ENCODE assay signal across 8 cellular contexts in the genomic region with DNA sequence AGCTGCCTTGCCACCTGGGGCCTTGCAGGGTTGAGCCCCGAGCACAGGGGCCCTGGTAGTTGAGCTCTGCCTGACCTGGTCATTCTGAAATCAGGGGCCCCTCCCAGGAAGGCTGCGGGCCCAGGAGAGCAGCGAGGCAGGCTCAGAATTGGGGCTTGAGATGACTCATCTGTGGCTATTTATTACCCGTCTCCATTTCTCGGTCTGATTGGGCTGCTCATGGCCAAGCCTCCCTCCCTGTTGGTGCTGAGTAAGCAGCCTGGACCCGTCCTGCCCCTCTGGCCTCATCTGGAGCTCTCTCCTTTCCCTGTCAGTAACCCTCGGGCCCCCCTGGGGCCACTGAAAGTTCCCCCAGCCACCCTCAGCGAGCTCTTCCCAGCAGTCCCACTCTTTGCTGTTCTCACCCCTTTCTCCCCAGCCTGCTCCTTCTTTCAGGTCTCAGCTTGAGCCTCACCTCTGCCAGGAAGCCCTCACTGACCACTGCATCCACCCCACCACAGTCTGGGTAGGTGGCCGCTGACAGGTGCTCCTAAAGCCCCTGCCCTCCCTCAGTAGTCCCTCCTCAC. TPM values are rescaled to one million over a fixed set of nuclear protein-coding genes. Genes with fewer than 3 reads are reported as not detected.
DNase-seq lines count a peak whose midpoint lies in the region; TF ChIP-seq lines count a peak whose summit lies in the region.

No MANE protein-coding gene starts in this region.

- DNase-seq in stimulated activated CD4-positive, alpha-beta T cell treated with anti-CD3 and anti-CD28 coated beads, Interleukin-2, amount 100 ng/mL, for 24 hours: peak; percentile 42 to 51
- no peak for DNase-seq in stimulated activated CD4-positive, alpha-beta T cell treated with anti-CD3 and anti-CD28 coated beads, Interleukin-4, amount 100 ng/mL, for 4 hours
- DNase-seq in HEK293T (ENCODE audit: extremely low spot score) (peak; percentile 45), MG63 (peak; percentile 86), amniotic epithelial cell (ENCODE audit: low read depth) (peak; percentile 86), islet precursor cell (peak; percentile 93), stromal cell of bone marrow (ENCODE audit: low read depth) (peak; percentile 83), NCI-H524 (lab: John Stamatoyannopoulos, UW) (no peak)

- H3K27me3 ChIP-seq in MG63: no peaks in the 10 kb centered on the region

- no peak overlapping the region for H3K4me3 ChIP-seq in MG63

- H3K36me3 ChIP-seq in MG63: no peaks in the 10 kb centered on the region

- POLR2A ChIA-PET in HEK293T (lab: Yijun Ruan, JAX): interaction anchor here (0.8 to 1.3 kb wide), 4 partner anchors 33 to 144 kb away, joined by 3 to 7 read pairs (median 4); partner anchors contain the start of genes MFN2 and MIIP

- CTCF ChIA-PET in HEK293T (lab: Yijun Ruan, JAX): interaction anchor here (0.7 kb wide), 1 partner anchor 68 kb away, joined by 3 read pairs; no protein-coding TSS in a partner anchor

- no peaks in the 10 kb centered on the region for H3K9me3 ChIP-seq in MG63

TF ChIP-seq in HEK293T, 16 proteins besides CTCF, POLR2A, EP300 and RAD21:
- TF ChIP-seq FOXA1 (IDR thresholded peaks at IDR 0.05) (no peak), NFRKB (IDR thresholded peaks at IDR 0.05) (no peak), SP1 (IDR thresholded peaks at IDR 0.05) (no peak), LEF1 (IDR thresholded peaks at IDR 0.05; ENCODE audit: borderline replicate concordance) (no peak), ARNT (IDR thresholded peaks at IDR 0.05) (no peak), ELF4 (IDR thresholded peaks at IDR 0.05) (no peak), ZNF384 (IDR thresholded peaks at IDR 0.05) (no peak), SUZ12 (IDR thresholded peaks at IDR 0.05) (no peak), HDGF (IDR thresholded peaks at IDR 0.05; ENCODE audit: borderline replicate concordance) (no peak), L3MBTL2 (conservative IDR thresholded peaks at IDR 0.05) (no peak), FOXK2 (IDR thresholded peaks at IDR 0.05) (no peak)

RNA-seq across cellular contexts. Expression of gene TNFRSF8, which starts 11.0 kb away (rescaled TPM):
- total RNA-seq in MG63 (2014; rRNA removed; shearing (Covaris generic); ENCODE audit: low replicate concordance): 0.82 TPM in 1 of 2 replicates, not detected in the other

RNA-seq across cellular contexts. Expression of gene MIIP, which starts 32.8 kb away (rescaled TPM):
- 33.8 and 35.9 TPM in 2 replicates for total RNA-seq in MG63 (2014; rRNA removed; shearing (Covaris generic); ENCODE audit: low replicate concordance)

Comparison
In these comparisons a context has a peak if more than half of its experiments do, and no peak if none do; other contexts are left out.
1. DNase-seq: peak in stimulated activated CD4-positive, alpha-beta T cell treated with anti-CD3 and anti-CD28 coated beads, Interleukin-2, amount 100 ng/mL, for 24 hours (2 of 2), HEK293T (single experiment), MG63 (single experiment), amniotic epithelial cell (single experiment), islet precursor cell (single experiment) and stromal cell of bone marrow (single experiment); none in stimulated activated CD4-positive, alpha-beta T cell treated with anti-CD3 and anti-CD28 coated beads, Interleukin-4, amount 100 ng/mL, for 4 hours (0 of 2) and NCI-H524 (0 of 2).